Comparison of ENCODE assay signal across 2 cellular contexts in the genomic region with DNA sequence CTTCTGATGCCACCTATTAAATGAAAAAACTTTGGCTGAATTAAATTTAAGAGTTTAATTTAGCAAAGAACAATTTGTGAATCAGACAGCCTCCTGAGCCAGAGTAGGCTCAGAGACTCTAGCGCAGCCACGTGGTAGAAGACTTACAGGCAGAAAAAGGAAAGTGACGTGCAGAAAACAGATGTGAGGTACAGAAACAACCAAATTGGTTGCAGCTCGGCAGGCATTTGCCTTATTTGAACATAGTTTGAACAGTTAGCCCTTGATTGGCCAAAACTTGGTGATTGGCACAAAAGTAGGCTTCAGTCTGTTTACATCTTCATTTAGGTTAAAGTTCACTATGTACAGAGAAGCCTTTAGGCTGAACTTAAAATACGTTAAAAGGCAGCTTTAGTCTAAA.
TF ChIP-seq lines count a peak whose summit lies in the region.

No MANE protein-coding gene starts in this region.

TF ChIP-seq in WTC11, 78 proteins besides CTCF, POLR2A, EP300 and RAD21 (continued from another document and continues in another):
- TF ChIP-seq, protein P1, sequence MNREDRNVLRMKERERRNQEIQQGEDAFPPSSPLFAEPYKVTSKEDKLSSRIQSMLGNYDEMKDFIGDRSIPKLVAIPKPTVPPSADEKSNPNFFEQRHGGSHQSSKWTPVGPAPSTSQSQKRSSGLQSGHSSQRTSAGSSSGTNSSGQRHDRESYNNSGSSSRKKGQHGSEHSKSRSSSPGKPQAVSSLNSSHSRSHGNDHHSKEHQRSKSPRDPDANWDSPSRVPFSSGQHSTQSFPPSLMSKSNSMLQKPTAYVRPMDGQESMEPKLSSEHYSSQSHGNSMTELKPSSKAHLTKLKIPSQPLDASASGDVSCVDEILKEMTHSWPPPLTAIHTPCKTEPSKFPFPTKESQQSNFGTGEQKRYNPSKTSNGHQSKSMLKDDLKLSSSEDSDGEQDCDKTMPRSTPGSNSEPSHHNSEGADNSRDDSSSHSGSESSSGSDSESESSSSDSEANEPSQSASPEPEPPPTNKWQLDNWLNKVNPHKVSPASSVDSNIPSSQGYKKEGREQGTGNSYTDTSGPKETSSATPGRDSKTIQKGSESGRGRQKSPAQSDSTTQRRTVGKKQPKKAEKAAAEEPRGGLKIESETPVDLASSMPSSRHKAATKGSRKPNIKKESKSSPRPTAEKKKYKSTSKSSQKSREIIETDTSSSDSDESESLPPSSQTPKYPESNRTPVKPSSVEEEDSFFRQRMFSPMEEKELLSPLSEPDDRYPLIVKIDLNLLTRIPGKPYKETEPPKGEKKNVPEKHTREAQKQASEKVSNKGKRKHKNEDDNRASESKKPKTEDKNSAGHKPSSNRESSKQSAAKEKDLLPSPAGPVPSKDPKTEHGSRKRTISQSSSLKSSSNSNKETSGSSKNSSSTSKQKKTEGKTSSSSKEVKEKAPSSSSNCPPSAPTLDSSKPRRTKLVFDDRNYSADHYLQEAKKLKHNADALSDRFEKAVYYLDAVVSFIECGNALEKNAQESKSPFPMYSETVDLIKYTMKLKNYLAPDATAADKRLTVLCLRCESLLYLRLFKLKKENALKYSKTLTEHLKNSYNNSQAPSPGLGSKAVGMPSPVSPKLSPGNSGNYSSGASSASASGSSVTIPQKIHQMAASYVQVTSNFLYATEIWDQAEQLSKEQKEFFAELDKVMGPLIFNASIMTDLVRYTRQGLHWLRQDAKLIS (CRISPR knock-in tag; IDR thresholded peaks at IDR 0.05; ENCODE audit: borderline replicate concordance), result no peak
- TF ChIP-seq, protein P2, sequence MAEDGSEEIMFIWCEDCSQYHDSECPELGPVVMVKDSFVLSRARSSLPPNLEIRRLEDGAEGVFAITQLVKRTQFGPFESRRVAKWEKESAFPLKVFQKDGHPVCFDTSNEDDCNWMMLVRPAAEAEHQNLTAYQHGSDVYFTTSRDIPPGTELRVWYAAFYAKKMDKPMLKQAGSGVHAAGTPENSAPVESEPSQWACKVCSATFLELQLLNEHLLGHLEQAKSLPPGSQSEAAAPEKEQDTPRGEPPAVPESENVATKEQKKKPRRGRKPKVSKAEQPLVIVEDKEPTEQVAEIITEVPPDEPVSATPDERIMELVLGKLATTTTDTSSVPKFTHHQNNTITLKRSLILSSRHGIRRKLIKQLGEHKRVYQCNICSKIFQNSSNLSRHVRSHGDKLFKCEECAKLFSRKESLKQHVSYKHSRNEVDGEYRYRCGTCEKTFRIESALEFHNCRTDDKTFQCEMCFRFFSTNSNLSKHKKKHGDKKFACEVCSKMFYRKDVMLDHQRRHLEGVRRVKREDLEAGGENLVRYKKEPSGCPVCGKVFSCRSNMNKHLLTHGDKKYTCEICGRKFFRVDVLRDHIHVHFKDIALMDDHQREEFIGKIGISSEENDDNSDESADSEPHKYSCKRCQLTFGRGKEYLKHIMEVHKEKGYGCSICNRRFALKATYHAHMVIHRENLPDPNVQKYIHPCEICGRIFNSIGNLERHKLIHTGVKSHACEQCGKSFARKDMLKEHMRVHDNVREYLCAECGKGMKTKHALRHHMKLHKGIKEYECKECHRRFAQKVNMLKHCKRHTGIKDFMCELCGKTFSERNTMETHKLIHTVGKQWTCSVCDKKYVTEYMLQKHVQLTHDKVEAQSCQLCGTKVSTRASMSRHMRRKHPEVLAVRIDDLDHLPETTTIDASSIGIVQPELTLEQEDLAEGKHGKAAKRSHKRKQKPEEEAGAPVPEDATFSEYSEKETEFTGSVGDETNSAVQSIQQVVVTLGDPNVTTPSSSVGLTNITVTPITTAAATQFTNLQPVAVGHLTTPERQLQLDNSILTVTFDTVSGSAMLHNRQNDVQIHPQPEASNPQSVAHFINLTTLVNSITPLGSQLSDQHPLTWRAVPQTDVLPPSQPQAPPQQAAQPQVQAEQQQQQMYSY (CRISPR knock-in tag; IDR thresholded peaks at IDR 0.05), result no peak
- no peak for TF ChIP-seq SP1 (CRISPR knock-in tag; conservative IDR thresholded peaks at IDR 0.05)
- TF ChIP-seq, protein P3, sequence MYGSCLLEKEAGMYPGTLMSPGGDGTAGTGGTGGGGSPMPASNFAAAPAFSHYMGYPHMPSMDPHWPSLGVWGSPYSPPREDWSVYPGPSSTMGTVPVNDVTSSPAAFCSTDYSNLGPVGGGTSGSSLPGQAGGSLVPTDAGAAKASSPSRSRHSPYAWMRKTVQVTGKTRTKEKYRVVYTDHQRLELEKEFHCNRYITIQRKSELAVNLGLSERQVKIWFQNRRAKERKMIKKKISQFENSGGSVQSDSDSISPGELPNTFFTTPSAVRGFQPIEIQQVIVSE (CRISPR knock-in tag; IDR thresholded peaks at IDR 0.05; ENCODE audit: borderline replicate concordance), result no peak
- TF ChIP-seq MXD4 (CRISPR knock-in tag; IDR thresholded peaks at IDR 0.05; ENCODE audit: borderline replicate concordance), result no peak
- TF ChIP-seq, protein P4, sequence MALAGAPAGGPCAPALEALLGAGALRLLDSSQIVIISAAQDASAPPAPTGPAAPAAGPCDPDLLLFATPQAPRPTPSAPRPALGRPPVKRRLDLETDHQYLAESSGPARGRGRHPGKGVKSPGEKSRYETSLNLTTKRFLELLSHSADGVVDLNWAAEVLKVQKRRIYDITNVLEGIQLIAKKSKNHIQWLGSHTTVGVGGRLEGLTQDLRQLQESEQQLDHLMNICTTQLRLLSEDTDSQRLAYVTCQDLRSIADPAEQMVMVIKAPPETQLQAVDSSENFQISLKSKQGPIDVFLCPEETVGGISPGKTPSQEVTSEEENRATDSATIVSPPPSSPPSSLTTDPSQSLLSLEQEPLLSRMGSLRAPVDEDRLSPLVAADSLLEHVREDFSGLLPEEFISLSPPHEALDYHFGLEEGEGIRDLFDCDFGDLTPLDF (CRISPR knock-in tag; IDR thresholded peaks at IDR 0.05), result no peak
- TF ChIP-seq FOXJ3 (CRISPR knock-in tag; IDR thresholded peaks at IDR 0.05; ENCODE audit: borderline replicate concordance), result no peak
- TF ChIP-seq, protein P5, sequence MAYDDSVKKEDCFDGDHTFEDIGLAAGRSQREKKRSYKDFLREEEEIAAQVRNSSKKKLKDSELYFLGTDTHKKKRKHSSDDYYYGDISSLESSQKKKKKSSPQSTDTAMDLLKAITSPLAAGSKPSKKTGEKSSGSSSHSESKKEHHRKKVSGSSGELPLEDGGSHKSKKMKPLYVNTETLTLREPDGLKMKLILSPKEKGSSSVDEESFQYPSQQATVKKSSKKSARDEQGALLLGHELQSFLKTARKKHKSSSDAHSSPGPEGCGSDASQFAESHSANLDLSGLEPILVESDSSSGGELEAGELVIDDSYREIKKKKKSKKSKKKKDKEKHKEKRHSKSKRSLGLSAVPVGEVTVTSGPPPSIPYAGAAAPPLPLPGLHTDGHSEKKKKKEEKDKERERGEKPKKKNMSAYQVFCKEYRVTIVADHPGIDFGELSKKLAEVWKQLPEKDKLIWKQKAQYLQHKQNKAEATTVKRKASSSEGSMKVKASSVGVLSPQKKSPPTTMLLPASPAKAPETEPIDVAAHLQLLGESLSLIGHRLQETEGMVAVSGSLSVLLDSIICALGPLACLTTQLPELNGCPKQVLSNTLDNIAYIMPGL (CRISPR knock-in tag; IDR thresholded peaks at IDR 0.05), result no peak
- TF ChIP-seq IRF2 (CRISPR knock-in tag; IDR thresholded peaks at IDR 0.05; ENCODE audit: borderline replicate concordance, low read depth), result no peak

TF ChIP-seq in HEK293T, 16 proteins besides CTCF, POLR2A, EP300 and RAD21 (continued from another document):
- TF ChIP-seq HDGF (IDR thresholded peaks at IDR 0.05; ENCODE audit: borderline replicate concordance) (no peak), SUZ12 (IDR thresholded peaks at IDR 0.05) (no peak), ELF4 (IDR thresholded peaks at IDR 0.05) (no peak), LEF1 (IDR thresholded peaks at IDR 0.05; ENCODE audit: borderline replicate concordance) (no peak), TARDBP (IDR thresholded peaks at IDR 0.05) (no peak), BHLHE40 (IDR thresholded peaks at IDR 0.05; ENCODE audit: borderline replicate concordance) (no peak), CTBP1 (IDR thresholded peaks at IDR 0.05; ENCODE audit: borderline replicate concordance) (no peak), FOXA1 (IDR thresholded peaks at IDR 0.05) (no peak)
